ENCODE assay signal across 23 cellular contexts in genomic region chr1:170935231-170935630, GRCh38. TPM values are rescaled to one million over a fixed set of nuclear protein-coding genes. Genes with fewer than 3 reads are reported as not detected.
"Had no signal": no experiment of that assay in that cellular context is flagged by ENCODE, and none has a peak within 500 bp of the region (broad histone marks: within the 10 kb centered on the region; RNA-seq: fewer than 3 reads in every experiment).

Gene MROH9 (plus strand): TSS chr1:170935534. CDS start chr1:170945557, 10,023 bp downstream.

- H3K9me3 ChIP-seq: MG63, SJSA1 had no signal

- H3K27ac ChIP-seq: SJSA1, SK-N-MC had no signal

- ATAC-seq: HepG2 had no signal

- H3K27me3 ChIP-seq: SJSA1 had no signal

- H3K36me3 ChIP-seq: MG63, SJSA1 had no signal

- DNase-seq: IMR-90, Karpas-422, KG1, MG63, NCI-H1092, NCI-H1105 treated with DMSO at 0.1 percent for 48 hours, NCI-H1436, NCI-H187, NCI-H2029 treated with DMSO at 0.1 percent for 48 hours, NCI-H2171, NCI-H226, NCI-H446, NCI-H510A, NCI-H524 treated with DMSO at 0.1 percent for 48 hours, NCI-H69, NCI-H774, Right ventricle myocardium superior, RPMI8226, SIG-M5 had no signal

- H3K4me3 ChIP-seq: MG63, SJSA1, SK-N-MC had no signal

- H3K4me1 ChIP-seq: SJSA1 had no signal

RNA-seq across cellular contexts. Expression of gene MROH9, which starts in this region (rescaled TPM):
- total RNA-seq: HepG2, HT1080, IMR-90, Right ventricle myocardium superior, SJSA1 had no signal
- polyA plus RNA-seq: HepG2, IMR-90 had no signal
